30 cellular contexts compared by ENCODE assay signal in genomic region chr5:129960831-129961230, GRCh38. TPM values are rescaled to one million over a fixed set of nuclear protein-coding genes. Genes with fewer than 3 reads are reported as not detected.
DNase-seq lines count a peak whose midpoint lies in the region; ATAC-seq, FAIRE-seq and TF ChIP-seq lines count a peak whose summit lies in the region.
"Had no signal": no experiment of that assay in that cellular context is flagged by ENCODE, and none has a peak within 500 bp of the region (broad histone marks: within the 10 kb centered on the region; RNA-seq: fewer than 3 reads in every experiment).

No MANE protein-coding gene starts in this region.

- H3K36me3 Mint-ChIP-seq in osteocyte (ENCODE audit: unreplicated experiment) (peaks cover 13% of the 10 kb centered on the region), Caco-2 (ENCODE audit: insufficient read depth, unreplicated experiment) (no peaks in the 10 kb centered on the region)
- H3K36me3 Mint-ChIP-seq: CD4-positive, CD25-positive, alpha-beta regulatory T cell; IgD-negative memory B cell had no signal

- POLR2A ChIA-PET in endothelial cell of umbilical vein (lab: Charles Lee) (no interaction called here), Caco-2 (lab: Charles Lee) (no interaction called here), HepG2 (lab: Yijun Ruan, JAX) (no interaction called here)

- H3K4me1 Mint-ChIP-seq in osteocyte (ENCODE audit: unreplicated experiment) (peaks cover 80% of the 10 kb centered on the region), Caco-2 (ENCODE audit: low read depth, unreplicated experiment) (no peaks in the 10 kb centered on the region)
- H3K4me1 Mint-ChIP-seq: CD4-positive, CD25-positive, alpha-beta regulatory T cell; GM23338; H9; IgD-negative memory B cell had no signal

- peak overlapping the region; percentile 30 for H3K4me2 ChIP-seq in endothelial cell of umbilical vein (ENCODE audit: insufficient read depth, low read length)
- H3K4me2 ChIP-seq in HepG2 (ENCODE audit: low read depth, low read length) = no peak overlapping the region
- H3K4me2 ChIP-seq: BLaER1, GM23338, KMS-11 had no signal

- TF ChIP-seq POLR2A in endothelial cell of umbilical vein (IDR thresholded peaks at IDR 0.05; ENCODE audit: low read depth, low read length) (no peak), HepG2 (IDR thresholded peaks at IDR 0.05; ENCODE audit: insufficient read depth in 1 of 2, low read depth in 2 of 2, low read length in 2 of 2) (no peak)

- 62% methylated on average over 6 of the region's 6 CpGs for WGBS in HepG2 (ENCODE audit: low lambda C conversion rate)

- no peak for TF ChIP-seq RAD21 in HepG2 (CRISPR knock-in tag; IDR thresholded peaks at IDR 0.05)

- H3K27ac Mint-ChIP-seq in osteocyte (ENCODE audit: unreplicated experiment) (peak overlapping the region; percentile 95), Caco-2 (ENCODE audit: unreplicated experiment) (no peak overlapping the region)
- H3K27ac Mint-ChIP-seq: CD4-positive, CD25-positive, alpha-beta regulatory T cell; GM23338; H9; HFFc6; IgD-negative memory B cell had no signal

- intact Hi-C loops in ascending aorta (cut with DNase I) (loop anchor here (2.0 to 5.0 kb wide), 2 partner anchors 56 to 96 kb away; partner anchors contain the start of gene CHSY3), endothelial cell of umbilical vein (cut with micrococcal nuclease) (no loop called here), Caco-2 (cut with micrococcal nuclease; ENCODE audit: unreplicated experiment) (no loop called here), HepG2 (cut with micrococcal nuclease; ENCODE audit: unreplicated experiment) (no loop called here)

- H3K9ac ChIP-seq in endothelial cell of umbilical vein (replicated peaks; ENCODE audit: extremely low read depth, insufficient read depth, low read length) (no peak overlapping the region), HepG2 (ENCODE audit: insufficient read depth, low read depth, low read length) (no peak overlapping the region)
- H3K9ac ChIP-seq: BLaER1, KMS-11 had no signal

- ATAC-seq in HepG2 = no peak
- ATAC-seq: GM12878, GM23338, Panc1 had no signal

- H3K4me1 ChIP-seq in ascending aorta (peaks cover 0 to 17% of the 10 kb centered on the region in 2 donors), endothelial cell of umbilical vein (ENCODE audit: control insufficient read depth, extremely low read depth, insufficient read depth, low read length) (peaks cover 9% of the 10 kb centered on the region), Caco-2 (no peaks in the 10 kb centered on the region), HepG2 (ENCODE audit: insufficient read depth, low read length) (no peaks in the 10 kb centered on the region)

- no TSS peak for BruUV-seq in endothelial cell of umbilical vein (replicated peaks; lab: Mats Ljungman, UMichigan)
- no TSS peak for BruUV-seq in Caco-2 (replicated peaks; lab: Mats Ljungman, UMichigan)
- no TSS peak for BruUV-seq in HepG2 (replicated peaks; lab: Mats Ljungman, UMichigan)

- FAIRE-seq in endothelial cell of umbilical vein (lab: Jason Lieb, UNC) (no peak), HepG2 (lab: Jason Lieb, UNC) (no peak)
- FAIRE-seq: D721Med, GM12878 had no signal

- CTCF ChIA-PET in endothelial cell of umbilical vein (lab: Charles Lee) (interaction anchor here (1.4 kb wide), 1 partner anchor 10 kb away, joined by 3 read pairs; no protein-coding TSS in a partner anchor), Caco-2 (lab: Charles Lee) (no interaction called here), HepG2 (lab: Yijun Ruan, JAX; ENCODE audit: low intra/inter-chr PET ratio, low total read pairs) (no interaction called here)

- DNase-seq in HCEC 1CT = peak; percentile 78
- DNase-seq in ascending aorta (ENCODE audit: low spot score in 2 of 2) = no peak
- peak; percentile 85 for DNase-seq in endothelial cell of umbilical vein (ENCODE audit: low read depth, low spot score)
- DNase-seq in osteocyte (ENCODE audit: extremely low spot score, unreplicated experiment) = no peak
- DNase-seq in DMS53 (lab: John Stamatoyannopoulos, UW) = no peak
- no peak for DNase-seq in DMS 273 treated with DMSO at 0.1 percent for 48 hours (lab: John Stamatoyannopoulos, UW)
- DNase-seq in Caco-2 = no peak
- DNase-seq in HepG2 (ENCODE audit: low spot score) = no peak
- DNase-seq: CD4-positive, CD25-positive, alpha-beta regulatory T cell; DMS79; EL; GDM1; H9; HFFc6; NCI-H1048; NCI-H1417; NCI-H1694; NCI-H2029 treated with DMSO at 0.1 percent for 48 hours; NCI-H2227 treated with DMSO at 0.1 percent for 48 hours; NCI-H526 treated with DMSO at 0.1 percent for 48 hours; SHP77 had no signal

- TF ChIP-seq CTCF in ascending aorta (IDR thresholded peaks at IDR 0.05) = no peak
- TF ChIP-seq CTCF in endothelial cell of umbilical vein (IDR thresholded peaks at IDR 0.05; ENCODE audit: extremely low read depth in 1 of 2, insufficient read depth in 1 of 2, low read depth in 1 of 2, low read length in 2 of 2) = no peak
- no peak for TF ChIP-seq CTCF in osteocyte (IDR thresholded peaks at IDR 0.05)
- no peak for TF ChIP-seq CTCF in Caco-2 (IDR thresholded peaks at IDR 0.05; ENCODE audit: insufficient read depth in 1 of 2, low read depth in 1 of 2, low read length in 1 of 2, severe bottlenecking in 1 of 2, unreplicated experiment in 1 of 2)
- no peak for TF ChIP-seq CTCF in HepG2 (CRISPR knock-in tag; IDR thresholded peaks at IDR 0.05)

- TF ChIP-seq EP300 in HepG2 (IDR thresholded peaks at IDR 0.05; ENCODE audit: low read depth in 2 of 2, low read length in 2 of 2) (no peak), HepG2 (CRISPR knock-in tag; IDR thresholded peaks at IDR 0.05; ENCODE audit: borderline replicate concordance) (no peak)

- peak overlapping the region; percentile 29 to 66 for H3K27ac ChIP-seq in ascending aorta
- H3K27ac ChIP-seq in endothelial cell of umbilical vein (ENCODE audit: insufficient read depth, low read depth, low read length) = no peak overlapping the region
- no peak overlapping the region for H3K27ac ChIP-seq in HepG2 (ENCODE audit: extremely low read length, insufficient read depth, low read length)
- H3K27ac ChIP-seq: BLaER1, KMS-11, RWPE1 had no signal

- H3K79me2 ChIP-seq in endothelial cell of umbilical vein (ENCODE audit: control insufficient read depth, insufficient read depth, low read length) (no peaks in the 10 kb centered on the region), HepG2 (ENCODE audit: insufficient read depth, low read length) (no peaks in the 10 kb centered on the region)

- H3K4me3 Mint-ChIP-seq in osteocyte (ENCODE audit: unreplicated experiment) (peak overlapping the region; percentile 34), Caco-2 (ENCODE audit: unreplicated experiment) (no peak overlapping the region)
- H3K4me3 Mint-ChIP-seq: CD4-positive, CD25-positive, alpha-beta regulatory T cell; GM23338; H9; HFFc6; IgD-negative memory B cell had no signal

- in situ Hi-C loops in HepG2 (cut with HindIII; ENCODE audit: extremely low pct_ligation_motif_present, low pct_unique_long_range_greater_than_20kb) = no loop called here

- no peak overlapping the region for H2AFZ ChIP-seq in endothelial cell of umbilical vein (ENCODE audit: low read depth, low read length)
- H2AFZ ChIP-seq in HepG2 (ENCODE audit: low read length) = no peak overlapping the region
- H2AFZ ChIP-seq: GM23338 had no signal

- no peaks in the 10 kb centered on the region for H3K27me3 ChIP-seq in ascending aorta
- no peaks in the 10 kb centered on the region for H3K27me3 ChIP-seq in endothelial cell of umbilical vein (ENCODE audit: control insufficient read depth in 2 of 2, insufficient read depth in 2 of 2, low read length in 2 of 2)
- H3K27me3 ChIP-seq in Caco-2 (replicated peaks; ENCODE audit: control insufficient read depth, insufficient read depth, low read length) = no peaks in the 10 kb centered on the region
- H3K27me3 ChIP-seq in HepG2 (ENCODE audit: control insufficient read depth in 1 of 2, insufficient read depth in 2 of 2, low read length in 2 of 2) = no peaks in the 10 kb centered on the region; a peak in 1 of 5 replicates
- H3K27me3 ChIP-seq: BLaER1 had no signal

- no peaks in the 10 kb centered on the region for H3K9me1 ChIP-seq in endothelial cell of umbilical vein (replicated peaks; ENCODE audit: control insufficient read depth, extremely low read depth, insufficient read depth, low read length)

- H4K20me1 ChIP-seq in endothelial cell of umbilical vein (replicated peaks; ENCODE audit: control insufficient read depth, extremely low read depth, insufficient read depth, low read length) = no peaks in the 10 kb centered on the region
- H4K20me1 ChIP-seq in HepG2 (ENCODE audit: insufficient read depth, low read length) = no peaks in the 10 kb centered on the region
- H4K20me1 ChIP-seq: BLaER1 had no signal

- no peak overlapping the region for H3K4me3 ChIP-seq in ascending aorta
- H3K4me3 ChIP-seq in endothelial cell of umbilical vein (replicated peaks in 1 of 3; ENCODE audit: insufficient read depth in 1 of 3, low read depth in 1 of 3, low read length in 3 of 3) = no peak overlapping the region
- H3K4me3 ChIP-seq in Caco-2 (ENCODE audit: low read depth, low read length) = no peak overlapping the region
- no peak overlapping the region for H3K4me3 ChIP-seq in HepG2 (replicated peaks in 1 of 3; ENCODE audit: insufficient read depth in 1 of 3, low read depth in 2 of 3, low read length in 3 of 3)
- H3K4me3 ChIP-seq: BLaER1, GM12878, GM23338 had no signal

- H3K36me3 ChIP-seq in ascending aorta = no peaks in the 10 kb centered on the region
- no peaks in the 10 kb centered on the region for H3K36me3 ChIP-seq in endothelial cell of umbilical vein (ENCODE audit: control insufficient read depth in 2 of 2, extremely low read depth in 1 of 2, insufficient read depth in 2 of 2, low read length in 2 of 2)
- H3K36me3 ChIP-seq in Caco-2 (ENCODE audit: control insufficient read depth, insufficient read depth, low read length) = no peaks in the 10 kb centered on the region
- H3K36me3 ChIP-seq in HepG2 (replicated peaks in 1 of 2; ENCODE audit: control insufficient read depth in 1 of 2, insufficient read depth in 2 of 2, low read length in 2 of 2) = no peaks in the 10 kb centered on the region
- H3K36me3 ChIP-seq: BLaER1 had no signal

- H3K9me3 ChIP-seq in ascending aorta (no peaks in the 10 kb centered on the region), endothelial cell of umbilical vein (replicated peaks; ENCODE audit: control insufficient read depth, insufficient read depth, low read length) (no peaks in the 10 kb centered on the region), Caco-2 (no peaks in the 10 kb centered on the region), HepG2 (ENCODE audit: low read length) (peaks cover 3% of the 10 kb centered on the region; the same call in 1 of the 2 replicates)
- H3K9me3 ChIP-seq: BLaER1 had no signal

- H3K9me3 Mint-ChIP-seq in osteocyte (ENCODE audit: unreplicated experiment) = peaks cover 9% of the 10 kb centered on the region
- no peaks in the 10 kb centered on the region for H3K9me3 Mint-ChIP-seq in Caco-2 (ENCODE audit: unreplicated experiment)
- H3K9me3 Mint-ChIP-seq: GM23338, H9 had no signal

- no peaks in the 10 kb centered on the region for H3K27me3 Mint-ChIP-seq in osteocyte (ENCODE audit: unreplicated experiment)
- no peaks in the 10 kb centered on the region for H3K27me3 Mint-ChIP-seq in Caco-2 (ENCODE audit: insufficient read depth, unreplicated experiment)
- H3K27me3 Mint-ChIP-seq: CD4-positive, CD25-positive, alpha-beta regulatory T cell; IgD-negative memory B cell had no signal

- dilution Hi-C loops in endothelial cell of umbilical vein (cut with MboI; ENCODE audit: extremely low pct_ligation_motif_present, low sequenced_read_pairs) = no loop called here

RNA-seq across cellular contexts. Expression of gene CHSY3, which starts 56.6 kb away (rescaled TPM):
- total RNA-seq in ascending aorta (51.3 TPM), endothelial cell of umbilical vein (6.8 and 8.4 TPM in 2 replicates), osteocyte (19.7 and 22.0 TPM in 2 replicates), Caco-2 (2022) (0.32 and 0.46 TPM in 2 replicates), HepG2 (2016; rRNA removed; fragmentation: Illumina TruSeq; extraction: Trizol) (1.5 and 4.1 TPM in 2 replicates)
- polyA plus RNA-seq in endothelial cell of umbilical vein (2.2 and 2.8 TPM in 2 replicates), HepG2 (2011; rRNA removed) (0.26 and 0.34 TPM in 2 replicates)
- polyA plus RNA-seq in endothelial cell of umbilical vein (2011; cell fraction: cytosol; rRNA removed) = 1.9 and 2.3 TPM in 2 replicates
- polyA plus RNA-seq in endothelial cell of umbilical vein (2011; cell fraction: nucleus; rRNA removed) = 3.0 and 4.0 TPM in 2 replicates
- 1.7 TPM in 2 replicates for polyA plus RNA-seq in endothelial cell of umbilical vein (2012)
- 7.7 and 8.1 TPM in 2 replicates for polyA minus RNA-seq in endothelial cell of umbilical vein
- polyA minus RNA-seq in endothelial cell of umbilical vein (2011; cell fraction: cytosol; rRNA and poly(A)+ RNA removed) = not detected
- 11.1 and 11.3 TPM in 2 replicates for polyA minus RNA-seq in endothelial cell of umbilical vein (2011; cell fraction: nucleus; rRNA and poly(A)+ RNA removed)
- 0.26 and 0.40 TPM in 2 replicates for total RNA-seq in HepG2 (2016; cell fraction: cytosol; rRNA removed; fragmentation: Illumina TruSeq; extraction: Trizol; ENCODE audit: low read depth)
- total RNA-seq in HepG2 (2016; cell fraction: insoluble cytoplasmic fraction; rRNA removed; fragmentation: Illumina TruSeq; extraction: Trizol) = 1.7 and 3.4 TPM in 2 replicates
- total RNA-seq in HepG2 (2016; cell fraction: membrane; rRNA removed; fragmentation: Illumina TruSeq; extraction: Trizol) = 0.83 and 1.3 TPM in 2 replicates
- total RNA-seq in HepG2 (2016; cell fraction: nucleus; rRNA removed; fragmentation: Illumina TruSeq; extraction: Trizol) = 7.4 and 8.1 TPM in 2 replicates
- 0.25 and 0.28 TPM in 2 replicates for polyA plus RNA-seq in HepG2 (2011; cell fraction: cytosol; rRNA removed)
- polyA plus RNA-seq in HepG2 (2011; cell fraction: nucleus; rRNA removed) = 0.16 and 0.21 TPM in 2 replicates
- polyA plus RNA-seq in HepG2 (2012) = 0.04 and 0.08 TPM in 2 replicates
- polyA plus RNA-seq in HepG2 (2016; cell fraction: cytosol; fragmentation: Illumina TruSeq; extraction: Trizol; ENCODE audit: low read depth) = 0.07 and 0.10 TPM in 2 replicates
- polyA plus RNA-seq in HepG2 (2016; cell fraction: insoluble cytoplasmic fraction; fragmentation: Illumina TruSeq; extraction: Trizol; ENCODE audit: low read depth) = 0.78 and 0.92 TPM in 2 replicates
- 0.24 and 0.31 TPM in 2 replicates for polyA plus RNA-seq in HepG2 (2016; cell fraction: membrane; fragmentation: Illumina TruSeq; extraction: Trizol; ENCODE audit: low read depth)
- 1.9 and 2.4 TPM in 2 replicates for polyA plus RNA-seq in HepG2 (2016; cell fraction: nucleus; fragmentation: Illumina TruSeq; extraction: Trizol; ENCODE audit: insufficient read depth, low read depth)
- polyA minus RNA-seq in HepG2 (2011; rRNA and poly(A)+ RNA removed; ENCODE audit: low replicate concordance) = 0.72 TPM in 1 of 2 replicates, not detected in the other
- 0.97 and 1.6 TPM in 2 replicates for polyA minus RNA-seq in HepG2 (2011; cell fraction: cytosol; rRNA and poly(A)+ RNA removed)
- polyA minus RNA-seq in HepG2 (2011; cell fraction: nucleus; rRNA and poly(A)+ RNA removed) = 1.6 and 2.2 TPM in 2 replicates
- total RNA-seq: CD4-positive, CD25-positive, alpha-beta regulatory T cell; GM12878; OCI-LY7 had no signal
- polyA plus RNA-seq: GM12878, IgD-negative memory B cell had no signal

Comparison
In these comparisons a context has a peak if more than half of its experiments do, and no peak if none do; other contexts are left out.
1. DNase-seq: peak in HCEC 1CT (single experiment) and endothelial cell of umbilical vein (single experiment); none in ascending aorta (0 of 2), osteocyte (single experiment), DMS53 (single experiment), DMS 273 treated with DMSO at 0.1 percent for 48 hours (single experiment), Caco-2 (0 of 2) and HepG2 (single experiment).
2. H3K27ac ChIP-seq: peak in ascending aorta (2 of 2); none in endothelial cell of umbilical vein (single experiment) and HepG2 (single experiment).